ENCODE assay signal across 32 cellular contexts in genomic region chr13:68051910-68052309, GRCh38.
"Had no signal": no experiment of that assay in that cellular context is flagged by ENCODE, and none has a peak within 500 bp of the region (broad histone marks: within the 10 kb centered on the region; RNA-seq: fewer than 3 reads in every experiment).

No MANE protein-coding gene starts in this region.

- H3K36me3 ChIP-seq: adrenal gland, esophagus muscularis mucosa, gastrocnemius medialis, heart left ventricle, WERI-Rb-1 had no signal

- FAIRE-seq: colon had no signal

- H3K9me3 ChIP-seq: adrenal gland, body of pancreas, esophagus muscularis mucosa, gastrocnemius medialis had no signal

- DNase-seq: activated B cell treated with CpG ODN at 0.5 μM for 24 hours; activated CD4-positive, alpha-beta memory T cell treated with anti-CD3 and anti-CD28 coated beads for 36 hours; activated CD4-positive, alpha-beta T cell treated with anti-CD3 and anti-CD28 coated beads for 48 hours; activated CD8-positive, alpha-beta memory T cell treated with anti-CD3 and anti-CD28 coated beads, Interleukin-2, amount 10 ng/mL, durations not matched to agents 7 days and 5 days; activated CD8-positive, alpha-beta memory T cell treated with anti-CD3 and anti-CD28 coated beads, Interleukin-2, amount 50 U/mL, for 4 hours; activated CD8-positive, alpha-beta T cell treated with anti-CD3 and anti-CD28 coated beads, Interleukin-2, amount 10 ng/mL, durations not matched to agents 7 days and 5 days; activated effector memory CD4-positive, alpha-beta T cell treated with anti-CD3 and anti-CD28 coated beads, Interleukin-2, amount 50 U/mL, for 16 hours; activated naive CD4-positive, alpha-beta T cell treated with anti-CD3 and anti-CD28 coated beads for 36 hours; activated naive CD8-positive, alpha-beta T cell treated with anti-CD3 and anti-CD28 coated beads for 36 hours; activated naive CD8-positive, alpha-beta T cell treated with anti-CD3 and anti-CD28 coated beads, Interleukin-2, amount 50 U/mL, for 24 hours; activated T-cell treated with anti-CD3 and anti-CD28 coated beads, Interleukin-2, amount 50 U/mL, for 1 hour; activated T-cell treated with anti-CD3 and anti-CD28 coated beads, Interleukin-2, amount 50 U/mL, for 48 hours; adrenal gland; amygdala; aorta; body of pancreas; caudate nucleus; cortex of kidney; dermis blood vessel endothelial cell; effector CD4-positive, alpha-beta T cell; effector memory CD8-positive, alpha-beta T cell; erythroblast; foreskin keratinocyte; gastrocnemius medialis; glutamatergic neuron; heart left ventricle; T-helper 17 cell; T1000; WERI-Rb-1 had no signal

- H3K4me3 ChIP-seq: adrenal gland, body of pancreas, esophagus muscularis mucosa, gastrocnemius medialis, heart left ventricle had no signal

- H3K27me3 ChIP-seq: adrenal gland, body of pancreas, esophagus muscularis mucosa, foreskin keratinocyte, gastrocnemius medialis, heart left ventricle had no signal

- ATAC-seq: activated CD4-positive, CD25-positive, alpha-beta regulatory T cell treated with anti-CD3 and anti-CD28 coated beads, Interleukin-2, amount 50 U/mL, for 24 hours; activated CD8-positive, alpha-beta memory T cell treated with anti-CD3 and anti-CD28 coated beads, Interleukin-2, amount 10 ng/mL, durations not matched to agents 7 days and 5 days; activated CD8-positive, alpha-beta T cell treated with anti-CD3 and anti-CD28 coated beads, Interleukin-2, amount 10 ng/mL, durations not matched to agents 7 days and 5 days; activated naive CD8-positive, alpha-beta T cell treated with anti-CD3 and anti-CD28 coated beads, Interleukin-2, amount 50 U/mL, for 24 hours; body of pancreas; effector memory CD8-positive, alpha-beta T cell; foreskin keratinocyte; gastrocnemius medialis; heart left ventricle; T-helper 17 cell had no signal

- H3K27ac ChIP-seq: adrenal gland, body of pancreas, esophagus muscularis mucosa, foreskin keratinocyte, gastrocnemius medialis, heart left ventricle, WERI-Rb-1 had no signal

- H3K4me1 ChIP-seq: adrenal gland, body of pancreas, esophagus muscularis mucosa, foreskin keratinocyte, gastrocnemius medialis, heart left ventricle had no signal
